In genomic region chr11:113667801-113668200, GRCh38 we compare ENCODE assay signal across 23 cellular contexts. TPM values are rescaled to one million over a fixed set of nuclear protein-coding genes. Genes with fewer than 3 reads are reported as not detected.
DNase-seq lines count a peak whose midpoint lies in the region; ATAC-seq, FAIRE-seq and TF ChIP-seq lines count a peak whose summit lies in the region.
"Had no signal": no experiment of that assay in that cellular context is flagged by ENCODE, and none has a peak within 500 bp of the region (broad histone marks: within the 10 kb centered on the region; RNA-seq: fewer than 3 reads in every experiment).

No MANE protein-coding gene starts in this region.

- POLR2A ChIA-PET in K562 (lab: Yijun Ruan, JAX): interaction anchor here (0.6 to 1.1 kb wide), 3 partner anchors 13 to 47 kb away, joined by 3 read pairs; no protein-coding TSS in a partner anchor

- H2AFZ ChIP-seq in K562 (ENCODE audit: low read depth, low read length) (peak overlapping the region; percentile 15), osteoblast (ENCODE audit: low read length) (no peak overlapping the region)

- H3K79me2 ChIP-seq in K562 (ENCODE audit: control insufficient read depth, insufficient read depth, low read length) (peaks cover 9% of the 10 kb centered on the region; the same call in 2 of the 3 replicates), osteoblast (ENCODE audit: insufficient read depth, low read length) (no peaks in the 10 kb centered on the region)

- BruUV-seq in K562 (replicated peaks; lab: Mats Ljungman, UMichigan): no TSS peak

- peak overlapping the region in 1 of 2 experiments; percentile 6; a peak in 1 of 4 replicates for H3K9ac ChIP-seq in K562 (ENCODE audit: insufficient read depth in 1 of 2, low read depth in 2 of 2, low read length in 2 of 2)

- no peak overlapping the region for H3K4me3 ChIP-seq in K562
- no peak overlapping the region for H3K4me3 ChIP-seq in osteoblast (ENCODE audit: insufficient read depth, low read length)
- H3K4me3 ChIP-seq: SJSA1 had no signal

- TF ChIP-seq POLR2A in K562 (conservative IDR thresholded peaks at IDR 0.05): no peak

- CTCF ChIA-PET in K562 (lab: Yijun Ruan, JAX; ENCODE audit: low intra/inter-chr PET ratio): no interaction called here

- H3K4me1 ChIP-seq in K562 (replicated peaks in 1 of 2; ENCODE audit: control insufficient read depth in 2 of 2, insufficient read depth in 2 of 2, low read length in 2 of 2) (peaks cover 13 to 56% of the 10 kb centered on the region in 2 experiments; a peak in 4 of 5 replicates), osteoblast (ENCODE audit: insufficient read depth, low read length) (peaks cover 34% of the 10 kb centered on the region)

- H3K27me3 ChIP-seq in K562 (ENCODE audit: control insufficient read depth in 2 of 2, insufficient read depth in 2 of 2, low read length in 2 of 2): no peaks in the 10 kb centered on the region
- no peaks in the 10 kb centered on the region for H3K27me3 ChIP-seq in osteoblast (ENCODE audit: insufficient read depth, low read length)
- H3K27me3 ChIP-seq: SJSA1 had no signal

- 53% methylated on average over 1 of the region's 1 CpG for WGBS in K562 (ENCODE audit: insufficient coverage, low coverage, missing lambda C conversion rate)

- in situ Hi-C loops in K562 (cut with MboI): no loop called here

- H3K27ac ChIP-seq in K562 (ENCODE audit: extremely low read depth, low read depth, low read length) (peak overlapping the region; percentile 60; the same call in 2 of the 3 replicates), osteoblast (ENCODE audit: low read depth, low read length) (peak overlapping the region; percentile 9)
- H3K27ac ChIP-seq: C4-2B had no signal

- no peak for TF ChIP-seq EP300 in K562 (IDR thresholded peaks at IDR 0.05; ENCODE audit: low read length)

- no peak for FAIRE-seq in K562 (lab: Jason Lieb, UNC)
- FAIRE-seq: A204.1, G401.6, GM12892, H1 had no signal

- TF ChIP-seq CTCF in K562 (IDR thresholded peaks at IDR 0.05 in 2 of 3, conservative IDR thresholded peaks at IDR 0.05 in 1 of 3; ENCODE audit: insufficient read depth in 2 of 3, low read depth in 1 of 3, low read length in 3 of 3) (no peak), osteoblast (IDR thresholded peaks at IDR 0.05; ENCODE audit: extremely low read depth, low read depth, low read length) (no peak)

- H3K9me3 ChIP-seq in K562 (replicated peaks; ENCODE audit: control insufficient read depth, insufficient read depth, low read depth, low read length) (peaks cover 15% of the 10 kb centered on the region), osteoblast (ENCODE audit: low read depth, low read length) (no peaks in the 10 kb centered on the region)
- H3K9me3 ChIP-seq: SJSA1 had no signal

- no peak overlapping the region for H3K4me2 ChIP-seq in K562 (ENCODE audit: insufficient read depth, low read length)
- H3K4me2 ChIP-seq in osteoblast (ENCODE audit: insufficient read depth, low read length): no peak overlapping the region

- peak; percentile 38 for DNase-seq in EH (ENCODE audit: low read depth)
- DNase-seq in M059J (ENCODE audit: low read depth): peak; percentile 74
- peak in 1 of 4 experiments; percentile 38 for DNase-seq in K562 (ENCODE audit: extremely low read depth in 1 of 4, low spot score in 3 of 4)
- DNase-seq in osteoblast (ENCODE audit: insufficient read length, low spot score, missing footprints): no peak
- no peak for DNase-seq in central memory CD4-positive, alpha-beta T cell
- no peak for DNase-seq in stimulated activated CD4-positive, alpha-beta T cell treated with anti-CD3 and anti-CD28 coated beads, Interleukin-4, amount 100 ng/mL, for 4 hours
- DNase-seq: CD8-positive, alpha-beta memory T cell; DMS79 treated with DMSO at 0.1 percent for 48 hours; NCI-H1092 treated with DMSO at 0.1 percent for 48 hours; NCI-H1436 treated with DMSO at 0.1 percent for 48 hours; NCI-H2029; NCI-H226; NCI-H510A treated with DMSO at 0.1 percent for 48 hours; NCI-H774; NK-92 treated with Interleukin-12 subunit alpha and Interleukin-12 subunit beta, amount 100 ng/mL, for 24 hours had no signal

- ATAC-seq in K562 (no peak), GM21526 (IDR thresholded peaks at IDR 0.05; ENCODE audit: low FRiP score, unreplicated experiment) (no peak)
- ATAC-seq: Right ventricle myocardium inferior had no signal

- no peaks in the 10 kb centered on the region for H3K9me1 ChIP-seq in K562 (ENCODE audit: control insufficient read depth, insufficient read depth, low read length)

- H4K20me1 ChIP-seq in K562 (replicated peaks; ENCODE audit: control insufficient read depth, insufficient read depth, low read length) (no peaks in the 10 kb centered on the region), osteoblast (ENCODE audit: insufficient read depth, low read length) (no peaks in the 10 kb centered on the region)

- intact Hi-C loops in K562 (cut with micrococcal nuclease): loop anchor here (5.0 kb wide), 1 partner anchor 550 kb away; no protein-coding TSS in a partner anchor

- TF ChIP-seq RAD21 in K562 (CRISPR knock-in tag; conservative IDR thresholded peaks at IDR 0.05 in 1 of 2, IDR thresholded peaks at IDR 0.05 in 1 of 2): no peak

- peaks cover 6% of the 10 kb centered on the region for H3K36me3 ChIP-seq in K562 (ENCODE audit: control insufficient read depth, insufficient read depth, low read length)
- no peaks in the 10 kb centered on the region for H3K36me3 ChIP-seq in osteoblast (ENCODE audit: insufficient read depth, low read length)
- H3K36me3 ChIP-seq: SJSA1 had no signal

TF ChIP-seq in K562, 482 proteins besides CTCF, POLR2A, EP300 and RAD21 (continues in another document):
- TF ChIP-seq, protein P1, sequence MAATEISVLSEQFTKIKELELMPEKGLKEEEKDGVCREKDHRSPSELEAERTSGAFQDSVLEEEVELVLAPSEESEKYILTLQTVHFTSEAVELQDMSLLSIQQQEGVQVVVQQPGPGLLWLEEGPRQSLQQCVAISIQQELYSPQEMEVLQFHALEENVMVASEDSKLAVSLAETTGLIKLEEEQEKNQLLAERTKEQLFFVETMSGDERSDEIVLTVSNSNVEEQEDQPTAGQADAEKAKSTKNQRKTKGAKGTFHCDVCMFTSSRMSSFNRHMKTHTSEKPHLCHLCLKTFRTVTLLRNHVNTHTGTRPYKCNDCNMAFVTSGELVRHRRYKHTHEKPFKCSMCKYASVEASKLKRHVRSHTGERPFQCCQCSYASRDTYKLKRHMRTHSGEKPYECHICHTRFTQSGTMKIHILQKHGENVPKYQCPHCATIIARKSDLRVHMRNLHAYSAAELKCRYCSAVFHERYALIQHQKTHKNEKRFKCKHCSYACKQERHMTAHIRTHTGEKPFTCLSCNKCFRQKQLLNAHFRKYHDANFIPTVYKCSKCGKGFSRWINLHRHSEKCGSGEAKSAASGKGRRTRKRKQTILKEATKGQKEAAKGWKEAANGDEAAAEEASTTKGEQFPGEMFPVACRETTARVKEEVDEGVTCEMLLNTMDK (IDR thresholded peaks at IDR 0.05; ENCODE audit: borderline replicate concordance, insufficient read depth, low read depth, low read length, poor library complexity, severe bottlenecking): no peak
- TF ChIP-seq STAT5B (CRISPR knock-in tag; IDR thresholded peaks at IDR 0.05) (no peak), SMARCB1 (IDR thresholded peaks at IDR 0.05; ENCODE audit: insufficient read length, low read depth) (no peak)

RNA-seq across cellular contexts. Expression of gene TMPRSS5, which starts 38.3 kb away (rescaled TPM):
- 0.12 and 0.67 TPM in 2 replicates for total RNA-seq in M059J (2014; rRNA removed; shearing (Covaris generic))
- 0.62 and 1.2 TPM in 2 replicates for total RNA-seq in K562 (2011; cell fraction: chromatin; rRNA removed; ENCODE audit: low replicate concordance)
- 0.83 and 1.2 TPM in 2 replicates for total RNA-seq in K562 (2011; cell fraction: nucleolus; rRNA removed)
- total RNA-seq in K562 (2011; cell fraction: nucleoplasm; rRNA removed): 0.61 and 0.81 TPM in 2 replicates
- total RNA-seq in K562 (2014; rRNA removed) (0.57 TPM in 1 of 2 replicates, not detected in the other), K562 (2014; rRNA removed; fragmentation: Illumina TruSeq; extraction: Trizol) (0.18 TPM in 1 of 2 replicates, not detected in the other), K562 (2015; rRNA removed; fragmentation: Illumina TruSeq; extraction: Trizol) (0.15 and 0.18 TPM in 2 replicates), K562 (2021) (0.34 and 0.49 TPM in 2 replicates), osteoblast (0.29 and 0.36 TPM in 2 replicates)
- polyA plus RNA-seq in K562 (2011; rRNA removed) (0.17 and 0.24 TPM in 2 replicates), K562 (2014; fragmentation: Illumina TruSeq; extraction: Trizol) (0.07 and 0.08 TPM in 2 replicates), K562 (2014; fragmentation: Nextera tagmentation; extraction: Ambion mirVana) (under 1 TPM; 0.08 to 0.10 TPM), K562 (2014; rRNA removed) (0.27 and 0.61 TPM in 2 replicates)
- 0.22 and 0.24 TPM in 2 replicates for polyA plus RNA-seq in K562 (2011; cell fraction: cytosol; rRNA removed)
- polyA plus RNA-seq in K562 (2011; cell fraction: nucleus; rRNA removed): 1.8 and 2.2 TPM in 2 replicates
- 0.22 and 0.26 TPM in 2 replicates for polyA plus RNA-seq in K562 (2012)
- 0.30 TPM in 1 of 2 replicates, not detected in the other for polyA minus RNA-seq in K562 (2011; rRNA and poly(A)+ RNA removed)
- polyA minus RNA-seq in K562 (2011; cell fraction: cytosol; rRNA and poly(A)+ RNA removed): not detected in 2 replicates
- 0.54 and 0.56 TPM in 2 replicates for polyA minus RNA-seq in K562 (2011; cell fraction: nucleus; rRNA and poly(A)+ RNA removed)
- polyA plus RNA-seq: CD8-positive, alpha-beta memory T cell had no signal

Comparison
In these comparisons a context has a peak if more than half of its experiments do, and no peak if none do; other contexts are left out.
1. DNase-seq: peak in EH (single experiment) and M059J (single experiment); none in osteoblast (single experiment), central memory CD4-positive, alpha-beta T cell (single experiment) and stimulated activated CD4-positive, alpha-beta T cell treated with anti-CD3 and anti-CD28 coated beads, Interleukin-4, amount 100 ng/mL, for 4 hours (0 of 2).